Comparison of ENCODE assay signal across 21 cellular contexts in genomic region chr6:46279874-46280273, GRCh38.
"Had no signal": no experiment of that assay in that cellular context is flagged by ENCODE, and none has a peak within 500 bp of the region (broad histone marks: within the 10 kb centered on the region; RNA-seq: fewer than 3 reads in every experiment).

No MANE protein-coding gene starts in this region.

- H3K36me3 Mint-ChIP-seq: activated naive CD8-positive, alpha-beta T cell treated with anti-CD3 and anti-CD28 coated beads, Interleukin-2, amount 10 ng/mL, durations not matched to agents 7 days and 5 days; mesothelial cell of epicardium; natural killer cell treated with Interleukin-12 subunit alpha and Interleukin-12 subunit beta and Interleukin-15 and Interleukin-18, amount 100 ng/mL, for 72 hours had no signal

- H3K27ac Mint-ChIP-seq: activated CD4-positive, alpha-beta T cell treated with anti-CD3 and anti-CD28 coated beads, Interleukin-2, amount 10 ng/mL, durations not matched to agents 24 days and 14 days; activated CD8-positive, alpha-beta T cell treated with anti-CD3 and anti-CD28 coated beads for 36 hours; activated naive CD8-positive, alpha-beta T cell treated with anti-CD3 and anti-CD28 coated beads, Interleukin-2, amount 10 ng/mL, durations not matched to agents 7 days and 5 days; activated T-helper 17 cell treated with anti-CD3 and anti-CD28 coated beads, Interleukin-2, amount 50 U/mL, for 72 hours; mesothelial cell of epicardium; natural killer cell treated with Interleukin-12 subunit alpha and Interleukin-12 subunit beta and Interleukin-15 and Interleukin-18, amount 100 ng/mL, for 72 hours; stimulated activated naive CD8-positive, alpha-beta T cell treated with anti-CD3 and anti-CD28 coated beads, Interleukin-15, Interleukin-2, amounts not matched to agents 100 ng/mL and 50 ng/mL, for 24 hours had no signal

- H3K27me3 Mint-ChIP-seq: central memory CD8-positive, alpha-beta T cell had no signal

- H3K4me3 ChIP-seq: suprapubic skin had no signal

- H3K27ac ChIP-seq: brain microvascular endothelial cell, foreskin keratinocyte, neutrophil, parathyroid adenoma, suprapubic skin had no signal

- DNase-seq: activated CD4-positive, alpha-beta T cell treated with anti-CD3 and anti-CD28 coated beads, Interleukin-2, amount 10 ng/mL, durations not matched to agents 24 days and 14 days; activated CD8-positive, alpha-beta T cell treated with anti-CD3 and anti-CD28 coated beads for 36 hours; activated naive CD4-positive, alpha-beta T cell; activated naive CD8-positive, alpha-beta T cell treated with anti-CD3 and anti-CD28 coated beads, Interleukin-2, amount 10 ng/mL, durations not matched to agents 7 days and 5 days; activated T-cell treated with anti-CD3 and anti-CD28 coated beads, Interleukin-2, amount 50 U/mL, for 1 hour; brain microvascular endothelial cell; cortex of kidney; foreskin keratinocyte; hypothalamus; stimulated activated CD4-positive, alpha-beta T cell treated with anti-CD3 and anti-CD28 coated beads, Interleukin-2, amount 100 ng/mL, for 24 hours; trophoblast cell had no signal

- H3K4me1 Mint-ChIP-seq: activated CD4-positive, alpha-beta T cell treated with anti-CD3 and anti-CD28 coated beads, Interleukin-2, amount 10 ng/mL, durations not matched to agents 24 days and 14 days; activated naive CD8-positive, alpha-beta T cell treated with anti-CD3 and anti-CD28 coated beads, Interleukin-2, amount 10 ng/mL, durations not matched to agents 7 days and 5 days; activated T-helper 17 cell treated with anti-CD3 and anti-CD28 coated beads, Interleukin-2, amount 50 U/mL, for 72 hours; central memory CD8-positive, alpha-beta T cell had no signal

- H3K36me3 ChIP-seq: brain microvascular endothelial cell, neutrophil, suprapubic skin had no signal

- H3K9me3 ChIP-seq: neutrophil, suprapubic skin had no signal

- H3K9me3 Mint-ChIP-seq: activated CD4-positive, alpha-beta T cell treated with anti-CD3 and anti-CD28 coated beads, Interleukin-2, amount 10 ng/mL, durations not matched to agents 24 days and 14 days; activated CD8-positive, alpha-beta T cell treated with anti-CD3 and anti-CD28 coated beads for 36 hours; activated T-helper 17 cell treated with anti-CD3 and anti-CD28 coated beads, Interleukin-2, amount 50 U/mL, for 72 hours; central memory CD8-positive, alpha-beta T cell; mesothelial cell of epicardium; natural killer cell treated with Interleukin-12 subunit alpha and Interleukin-12 subunit beta and Interleukin-15 and Interleukin-18, amount 100 ng/mL, for 72 hours; stimulated activated naive CD8-positive, alpha-beta T cell treated with anti-CD3 and anti-CD28 coated beads, Interleukin-15, Interleukin-2, amounts not matched to agents 100 ng/mL and 50 ng/mL, for 24 hours had no signal

- H3K4me1 ChIP-seq: foreskin keratinocyte, parathyroid adenoma, suprapubic skin had no signal

- ATAC-seq: activated CD8-positive, alpha-beta T cell treated with anti-CD3 and anti-CD28 coated beads for 36 hours; activated T-helper 17 cell treated with anti-CD3 and anti-CD28 coated beads, Interleukin-2, amount 50 U/mL, for 72 hours; foreskin keratinocyte; left lobe of liver; natural killer cell treated with Interleukin-12 subunit alpha and Interleukin-12 subunit beta and Interleukin-15 and Interleukin-18, amount 100 ng/mL, for 72 hours; SK-N-SH treated with all-trans-retinoic acid at 6 μM for 48 hours had no signal

- H3K4me3 Mint-ChIP-seq: activated CD4-positive, alpha-beta T cell treated with anti-CD3 and anti-CD28 coated beads, Interleukin-2, amount 10 ng/mL, durations not matched to agents 24 days and 14 days; activated CD8-positive, alpha-beta T cell treated with anti-CD3 and anti-CD28 coated beads for 36 hours; activated naive CD8-positive, alpha-beta T cell treated with anti-CD3 and anti-CD28 coated beads, Interleukin-2, amount 10 ng/mL, durations not matched to agents 7 days and 5 days; activated T-helper 17 cell treated with anti-CD3 and anti-CD28 coated beads, Interleukin-2, amount 50 U/mL, for 72 hours; central memory CD8-positive, alpha-beta T cell; mesothelial cell of epicardium; natural killer cell treated with Interleukin-12 subunit alpha and Interleukin-12 subunit beta and Interleukin-15 and Interleukin-18, amount 100 ng/mL, for 72 hours; stimulated activated naive CD8-positive, alpha-beta T cell treated with anti-CD3 and anti-CD28 coated beads, Interleukin-15, Interleukin-2, amounts not matched to agents 100 ng/mL and 50 ng/mL, for 24 hours had no signal

- H3K27me3 ChIP-seq: brain microvascular endothelial cell, foreskin keratinocyte, neutrophil, suprapubic skin had no signal
